Comparison of ENCODE assay signal across 20 cellular contexts in the genomic region with DNA sequence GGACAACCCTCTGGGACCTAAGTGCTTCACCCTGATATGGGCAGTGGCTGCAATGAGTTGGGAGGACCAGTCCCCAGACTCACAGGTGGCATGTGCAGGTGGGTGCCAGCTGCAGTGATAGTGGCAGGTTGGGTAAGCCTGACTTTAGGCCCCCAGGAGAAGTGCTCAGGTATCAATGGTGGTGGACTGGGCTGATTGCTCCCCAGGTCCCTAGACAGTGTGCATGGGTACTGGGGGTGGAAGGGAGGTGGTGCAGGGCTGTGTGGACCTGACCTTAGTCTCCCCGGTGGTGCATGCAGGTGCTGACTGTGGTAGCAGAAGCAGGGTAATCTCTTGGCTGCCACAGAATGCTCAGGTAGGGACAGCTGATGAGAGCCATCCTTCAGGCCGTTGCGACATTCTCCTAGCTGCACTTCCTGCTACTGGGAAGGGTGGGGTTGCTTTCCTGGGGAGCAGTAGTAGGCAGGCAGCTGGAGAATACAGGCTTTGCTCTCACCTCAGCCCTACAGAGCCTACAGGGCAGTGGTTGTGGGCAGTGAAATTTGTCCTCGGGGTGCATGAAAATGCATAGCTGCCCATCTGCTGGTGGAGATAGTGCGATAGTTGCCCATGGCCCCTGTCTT.
"Had no signal": no experiment of that assay in that cellular context is flagged by ENCODE, and none has a peak within 500 bp of the region (broad histone marks: within the 10 kb centered on the region; RNA-seq: fewer than 3 reads in every experiment).

No MANE protein-coding gene starts in this region.

- FAIRE-seq: colon, frontal cortex had no signal

- H3K36me3 ChIP-seq: ovary, stomach, thyroid gland had no signal

- H3K4me3 ChIP-seq: ovary, skin epidermis, stomach, thyroid gland had no signal

- H3K4me1 ChIP-seq: stomach, thyroid gland had no signal

- DNase-seq: activated B cell treated with CpG ODN at 0.5 μM for 24 hours; activated CD4-positive, alpha-beta T cell treated with anti-CD3 and anti-CD28 coated beads for 36 hours; activated CD8-positive, alpha-beta T cell treated with anti-CD3 and anti-CD28 coated beads, Interleukin-2, amount 10 ng/mL, durations not matched to agents 7 days and 5 days; activated effector memory CD4-positive, alpha-beta T cell treated with Interleukin-2 at 50 U/mL for 16 hours; activated naive CD4-positive, alpha-beta T cell treated with Interleukin-2 at 50 U/mL for 16 hours; activated T-cell treated with anti-CD3 and anti-CD28 coated beads for 4 hours; activated T-cell treated with anti-CD3 and anti-CD28 coated beads, Interleukin-2, amount 50 U/mL, for 72 hours; anterior cingulate cortex; left ventricle myocardium superior; ovary; retina; stimulated activated CD4-positive, alpha-beta T cell treated with anti-CD3 and anti-CD28 coated beads, Interleukin-1b, Interleukin-23, amount 100 ng/mL, for 48 hours; stimulated activated naive B cell treated with anti-CD40 and anti-IgM and Interleukin-4, amounts not matched to agents 10 μg/mL and 1 μg/mL and 100 μg/mL, for 72 hours; stomach; T-helper 2 cell; thyroid gland had no signal

- H3K27me3 ChIP-seq: ovary, thyroid gland had no signal

- H3K9me3 ChIP-seq: ovary, thyroid gland had no signal

- ATAC-seq: activated CD4-positive, alpha-beta T cell treated with anti-CD3 and anti-CD28 coated beads for 36 hours; activated CD8-positive, alpha-beta T cell treated with anti-CD3 and anti-CD28 coated beads, Interleukin-2, amount 10 ng/mL, durations not matched to agents 7 days and 5 days; activated T-cell treated with anti-CD3 and anti-CD28 coated beads, Interleukin-2, amount 50 U/mL, for 72 hours; left ventricle myocardium superior; sciatic nerve; stimulated activated naive B cell treated with anti-CD40 and anti-IgM and Interleukin-4, amounts not matched to agents 10 μg/mL and 1 μg/mL and 100 μg/mL, for 72 hours had no signal

- H3K27ac ChIP-seq: ovary, skin epidermis, stomach, thyroid gland had no signal
